ENCODE assay signal across 9 cellular contexts in the genomic region with DNA sequence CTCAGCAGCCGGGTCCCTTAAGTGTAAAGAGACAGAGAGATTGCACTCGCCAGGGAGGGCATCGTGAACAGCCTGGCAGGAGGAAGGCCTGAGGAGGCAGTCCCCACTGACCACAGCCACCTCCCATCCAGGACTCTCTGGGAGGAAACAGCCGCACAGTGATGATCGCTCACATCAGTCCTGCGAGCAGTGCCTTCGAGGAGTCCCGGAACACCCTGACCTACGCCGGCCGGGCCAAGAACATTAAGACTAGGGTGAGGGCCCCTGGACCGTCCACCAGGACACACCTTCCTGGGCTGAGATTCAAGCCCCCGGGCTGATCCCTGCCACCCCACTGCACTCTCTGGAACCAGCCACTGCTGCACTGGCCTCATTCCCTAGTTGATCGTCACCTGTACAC. TPM values are rescaled to one million over a fixed set of nuclear protein-coding genes. Genes with fewer than 3 reads are reported as not detected.
"Had no signal": no experiment of that assay in that cellular context is flagged by ENCODE, and none has a peak within 500 bp of the region (broad histone marks: within the 10 kb centered on the region; RNA-seq: fewer than 3 reads in every experiment).

No MANE protein-coding gene starts in this region.

- H3K27ac ChIP-seq: GM23248 had no signal

- FAIRE-seq: HepG2 had no signal

- ATAC-seq: HCT116, HepG2 had no signal

- H3K36me3 ChIP-seq: HAP-1 had no signal

- H2AFZ ChIP-seq: GM23248 had no signal

- H3K9me3 ChIP-seq: HAP-1 had no signal

- H3K9ac ChIP-seq: GM23248 had no signal

- DNase-seq: GM23248, GOT3, H7, HFFc6, KG1 had no signal

- H3K4me1 ChIP-seq: HAP-1 had no signal

- H3K4me3 ChIP-seq: GM23248, HAP-1 had no signal

RNA-seq across cellular contexts. Expression of a gene that starts 14.0 kb away (rescaled TPM):
- polyA plus RNA-seq: HepG2, IgD-negative memory B cell had no signal

RNA-seq across cellular contexts. Expression of a gene that starts 19.7 kb away (rescaled TPM):
- polyA plus RNA-seq: GM23248, HepG2, IgD-negative memory B cell had no signal

RNA-seq across cellular contexts. Expression of a gene that starts 21.6 kb away (rescaled TPM):
- polyA plus RNA-seq: GM23248, HepG2 had no signal
